Comparison of ENCODE assay signal across 8 cellular contexts in the genomic region with DNA sequence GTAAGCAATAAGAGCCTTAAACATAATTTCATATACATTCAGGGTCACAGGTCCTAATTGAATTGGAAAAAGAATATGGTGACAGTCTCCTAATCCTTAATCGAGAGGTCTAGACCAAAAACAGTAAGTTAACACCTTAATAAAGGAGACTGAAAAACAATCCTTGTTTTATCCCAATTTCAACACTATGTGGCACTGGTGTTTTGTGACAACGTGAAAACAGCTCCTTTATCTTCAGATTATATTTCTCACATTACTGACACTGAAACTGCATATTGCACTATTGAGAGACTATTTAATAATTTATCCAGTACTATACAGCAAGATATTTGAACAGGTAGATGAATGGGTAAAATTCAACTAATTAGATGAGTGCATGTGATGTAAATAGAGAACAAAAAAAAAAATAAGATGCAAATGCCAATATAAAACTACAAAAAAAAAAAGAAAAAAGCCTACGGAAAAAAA. TPM values are rescaled to one million over a fixed set of nuclear protein-coding genes. Genes with fewer than 3 reads are reported as not detected.
DNase-seq lines count a peak whose midpoint lies in the region; FAIRE-seq and TF ChIP-seq lines count a peak whose summit lies in the region.

No MANE protein-coding gene starts in this region.

- no peak overlapping the region for H2AFZ ChIP-seq in OCI-LY3 (ENCODE audit: low read depth, low read length)
- H2AFZ ChIP-seq in endothelial cell of umbilical vein (ENCODE audit: low read depth, low read length) = no peak overlapping the region

- H4K20me1 ChIP-seq in OCI-LY3 (ENCODE audit: insufficient read depth, low read length) (peaks cover 20% of the 10 kb centered on the region), endothelial cell of umbilical vein (replicated peaks; ENCODE audit: control insufficient read depth, extremely low read depth, insufficient read depth, low read length) (no peaks in the 10 kb centered on the region)

- no peak for TF ChIP-seq POLR2A in endothelial cell of umbilical vein (IDR thresholded peaks at IDR 0.05; ENCODE audit: low read depth, low read length)

- BruUV-seq in endothelial cell of umbilical vein (replicated peaks; lab: Mats Ljungman, UMichigan) = no TSS peak

- peak; percentile 78 for FAIRE-seq in endothelial cell of umbilical vein (lab: Jason Lieb, UNC)

- no peak overlapping the region for H3K9ac ChIP-seq in OCI-LY3 (ENCODE audit: low read length)
- no peak overlapping the region for H3K9ac ChIP-seq in endothelial cell of umbilical vein (replicated peaks; ENCODE audit: extremely low read depth, insufficient read depth, low read length)

- peaks cover 2% of the 10 kb centered on the region for H3K9me1 ChIP-seq in endothelial cell of umbilical vein (replicated peaks; ENCODE audit: control insufficient read depth, extremely low read depth, insufficient read depth, low read length)

- H3K27ac Mint-ChIP-seq in nephron progenitor cell = no peak overlapping the region

- H3K4me1 Mint-ChIP-seq in nephron progenitor cell = peaks cover 17% of the 10 kb centered on the region

- no peak overlapping the region for H3K4me2 ChIP-seq in OCI-LY3 (ENCODE audit: low read length)
- H3K4me2 ChIP-seq in endothelial cell of umbilical vein (ENCODE audit: insufficient read depth, low read length) = no peak overlapping the region

- H3K4me1 ChIP-seq in OCI-LY3 (ENCODE audit: low read length) (peaks cover 4% of the 10 kb centered on the region; the same call in 1 of the 2 replicates), endothelial cell of umbilical vein (ENCODE audit: control insufficient read depth, extremely low read depth, insufficient read depth, low read length) (peaks cover 17% of the 10 kb centered on the region)

- H3K79me2 ChIP-seq in OCI-LY3 (ENCODE audit: low read length) (peaks cover 35% of the 10 kb centered on the region), endothelial cell of umbilical vein (ENCODE audit: control insufficient read depth, insufficient read depth, low read length) (peaks cover 18% of the 10 kb centered on the region)

- no peak overlapping the region for H3K27ac ChIP-seq in OCI-LY3 (ENCODE audit: low read length)
- no peak overlapping the region for H3K27ac ChIP-seq in endothelial cell of umbilical vein (ENCODE audit: insufficient read depth, low read depth, low read length)
- H3K27ac ChIP-seq in WERI-Rb-1 = no peak overlapping the region

- CTCF ChIA-PET in endothelial cell of umbilical vein (lab: Charles Lee) = interaction anchor here (0.6 to 2.7 kb wide), 22 partner anchors 8 to 295 kb away, joined by 3 to 41 read pairs (median 5); a partner anchor contains a TSS

- peaks cover 9% of the 10 kb centered on the region for H3K9me3 Mint-ChIP-seq in nephron progenitor cell

- TF ChIP-seq CTCF in GM12873 (IDR thresholded peaks at IDR 0.05; ENCODE audit: insufficient read depth, low read depth, low read length, missing control alignments) (peak; percentile 34), OCI-LY3 (IDR thresholded peaks at IDR 0.05; ENCODE audit: low read depth, low read length) (peak; percentile 76), endothelial cell of umbilical vein (IDR thresholded peaks at IDR 0.05; ENCODE audit: extremely low read depth in 1 of 2, insufficient read depth in 1 of 2, low read depth in 1 of 2, low read length in 2 of 2) (peak; percentile 18 to 22), nephron progenitor cell (IDR thresholded peaks at IDR 0.05) (peak; percentile 31), WERI-Rb-1 (IDR thresholded peaks at IDR 0.05; ENCODE audit: low read depth, low read length) (no peak)

- H3K36me3 ChIP-seq in OCI-LY3 (replicated peaks; ENCODE audit: low read depth, low read length) (peaks cover 54% of the 10 kb centered on the region), endothelial cell of umbilical vein (ENCODE audit: control insufficient read depth in 2 of 2, extremely low read depth in 1 of 2, insufficient read depth in 2 of 2, low read length in 2 of 2) (peaks cover 5 to 8% of the 10 kb centered on the region in 2 experiments), WERI-Rb-1 (no peaks in the 10 kb centered on the region; the same call in 1 of the 2 replicates)

- no peaks in the 10 kb centered on the region for H3K27me3 Mint-ChIP-seq in nephron progenitor cell (ENCODE audit: low read depth, poor library complexity)

- H3K4me3 Mint-ChIP-seq in nephron progenitor cell = no peak overlapping the region

- H3K27me3 ChIP-seq in OCI-LY3 (ENCODE audit: low read depth, low read length) (no peaks in the 10 kb centered on the region), endothelial cell of umbilical vein (ENCODE audit: control insufficient read depth in 2 of 2, insufficient read depth in 2 of 2, low read length in 2 of 2) (no peaks in the 10 kb centered on the region), WERI-Rb-1 (ENCODE audit: insufficient read depth, low read depth, severe bottlenecking) (no peaks in the 10 kb centered on the region)

- peaks cover 88% of the 10 kb centered on the region for H3K36me3 Mint-ChIP-seq in nephron progenitor cell (ENCODE audit: low read depth)

- H3K9me3 ChIP-seq in OCI-LY3 (ENCODE audit: insufficient read depth, low read length) (no peaks in the 10 kb centered on the region), endothelial cell of umbilical vein (replicated peaks; ENCODE audit: control insufficient read depth, insufficient read depth, low read length) (no peaks in the 10 kb centered on the region), WERI-Rb-1 (ENCODE audit: severe bottlenecking) (no peaks in the 10 kb centered on the region)

- intact Hi-C loops in endothelial cell of umbilical vein (cut with micrococcal nuclease) = loop anchor here (1.0 to 5.0 kb wide), 4 partner anchors 35 to 521 kb away; a partner anchor contains a TSS

- peak; percentile 30 for DNase-seq in AG08395 (ENCODE audit: low spot score)
- peak; percentile 68 for DNase-seq in endothelial cell of umbilical vein (ENCODE audit: low read depth, low spot score)
- no peak for DNase-seq in nephron progenitor cell
- DNase-seq in HuH-7.5 (ENCODE audit: low spot score) = no peak
- DNase-seq in WERI-Rb-1 = no peak
- no peak for DNase-seq in stimulated activated CD4-positive, alpha-beta T cell treated with anti-CD3 and anti-CD28 coated beads, Interleukin-1b, Interleukin-23, amount 100 ng/mL, for 48 hours

- no peak overlapping the region for H3K4me3 ChIP-seq in OCI-LY3 (ENCODE audit: low read length)
- no peak overlapping the region for H3K4me3 ChIP-seq in endothelial cell of umbilical vein (replicated peaks in 1 of 3; ENCODE audit: insufficient read depth in 1 of 3, low read depth in 1 of 3, low read length in 3 of 3)
- H3K4me3 ChIP-seq in WERI-Rb-1 (ENCODE audit: low read depth, low read length) = no peak overlapping the region

- POLR2A ChIA-PET in endothelial cell of umbilical vein (lab: Charles Lee) = interaction anchor here (0.6 kb wide), 1 partner anchor 371 kb away, joined by 3 read pairs; a partner anchor contains a TSS

- dilution Hi-C loops in endothelial cell of umbilical vein (cut with MboI; ENCODE audit: extremely low pct_ligation_motif_present, low sequenced_read_pairs) = no loop called here

TF ChIP-seq in endothelial cell of umbilical vein, 7 proteins besides CTCF, POLR2A, EP300 and RAD21:
- TF ChIP-seq JUN (IDR thresholded peaks at IDR 0.05; ENCODE audit: borderline replicate concordance, insufficient read depth, insufficient read length, low read depth) = no peak
- TF ChIP-seq, protein P1, sequence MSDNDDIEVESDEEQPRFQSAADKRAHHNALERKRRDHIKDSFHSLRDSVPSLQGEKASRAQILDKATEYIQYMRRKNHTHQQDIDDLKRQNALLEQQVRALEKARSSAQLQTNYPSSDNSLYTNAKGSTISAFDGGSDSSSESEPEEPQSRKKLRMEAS (IDR thresholded peaks at IDR 0.05; ENCODE audit: insufficient read depth, insufficient read length) = no peak
- TF ChIP-seq MYC (IDR thresholded peaks at IDR 0.05; ENCODE audit: low read depth, low read length) = no peak
- no peak for TF ChIP-seq FOS (IDR thresholded peaks at IDR 0.05; ENCODE audit: borderline replicate concordance, insufficient read depth, low read length)
- no peak for TF ChIP-seq EZH2 (IDR thresholded peaks at IDR 0.05; ENCODE audit: borderline replicate concordance, low read depth, low read length, severe bottlenecking)
- no peak for TF ChIP-seq GATA2 (IDR thresholded peaks at IDR 0.05; ENCODE audit: insufficient read depth, insufficient read length, low read depth, low read length)
- no peak for TF ChIP-seq POLR2AphosphoS5 (IDR thresholded peaks at IDR 0.05; ENCODE audit: insufficient read depth, low read depth, low read length)

RNA-seq across cellular contexts. Expression of a gene that starts 34.1 kb away (rescaled TPM):
- total RNA-seq in endothelial cell of umbilical vein = 43.2 and 51.9 TPM in 2 replicates
- 10.6 and 21.9 TPM in 2 replicates for polyA plus RNA-seq in endothelial cell of umbilical vein
- 13.4 and 14.2 TPM in 2 replicates for polyA plus RNA-seq in endothelial cell of umbilical vein (2011; cell fraction: cytosol; rRNA removed)
- polyA plus RNA-seq in endothelial cell of umbilical vein (2011; cell fraction: nucleus; rRNA removed) = 36.3 and 49.7 TPM in 2 replicates
- 14.0 and 16.9 TPM in 2 replicates for polyA plus RNA-seq in endothelial cell of umbilical vein (2012)
- 101 and 113 TPM in 2 replicates for polyA minus RNA-seq in endothelial cell of umbilical vein
- polyA minus RNA-seq in endothelial cell of umbilical vein (2011; cell fraction: cytosol; rRNA and poly(A)+ RNA removed) = 13.2 TPM
- polyA minus RNA-seq in endothelial cell of umbilical vein (2011; cell fraction: nucleus; rRNA and poly(A)+ RNA removed) = 107 and 126 TPM in 2 replicates

Comparison
In these comparisons a context has a peak if more than half of its experiments do, and no peak if none do; other contexts are left out.
1. DNase-seq: peak in AG08395 (single experiment) and endothelial cell of umbilical vein (single experiment); none in nephron progenitor cell (single experiment), HuH-7.5 (single experiment), WERI-Rb-1 (single experiment) and stimulated activated CD4-positive, alpha-beta T cell treated with anti-CD3 and anti-CD28 coated beads, Interleukin-1b, Interleukin-23, amount 100 ng/mL, for 48 hours (single experiment).